In genomic region chr1:111836111-111836510, GRCh38 we compare ENCODE assay signal across 33 cellular contexts.
"Had no signal": no experiment of that assay in that cellular context is flagged by ENCODE, and none has a peak within 500 bp of the region (broad histone marks: within the 10 kb centered on the region; RNA-seq: fewer than 3 reads in every experiment).

No MANE protein-coding gene starts in this region.

- H3K36me3 ChIP-seq: adrenal gland, ascending aorta, brain microvascular endothelial cell, breast epithelium, cardiac muscle cell had no signal

- H3K9me3 ChIP-seq: adrenal gland, ascending aorta, body of pancreas, breast epithelium had no signal

- DNase-seq: activated effector memory CD4-positive, alpha-beta T cell treated with anti-CD3 and anti-CD28 coated beads, Interleukin-2, amount 50 U/mL, for 16 hours; activated effector memory CD4-positive, alpha-beta T cell treated with Interleukin-2 at 50 U/mL for 16 hours; activated gamma-delta T cell; activated gamma-delta T cell treated with Interleukin-2 at 50 U/mL for 16 hours; activated naive CD4-positive, alpha-beta T cell; activated naive CD4-positive, alpha-beta T cell treated with anti-CD3 and anti-CD28 coated beads for 36 hours; activated naive CD4-positive, alpha-beta T cell treated with anti-CD3 and anti-CD28 coated beads, Interleukin-2, amount 10 ng/mL, durations not matched to agents 7 days and 5 days; activated naive CD4-positive, alpha-beta T cell treated with anti-CD3 and anti-CD28 coated beads, Interleukin-2, amount 50 U/mL, for 16 hours; activated naive CD4-positive, alpha-beta T cell treated with Interleukin-2 at 50 U/mL for 16 hours; activated naive CD8-positive, alpha-beta T cell treated with anti-CD3 and anti-CD28 coated beads for 36 hours; activated naive CD8-positive, alpha-beta T cell treated with anti-CD3 and anti-CD28 coated beads, Interleukin-2, amount 10 ng/mL, durations not matched to agents 7 days and 5 days; activated naive CD8-positive, alpha-beta T cell treated with anti-CD3 and anti-CD28 coated beads, Interleukin-2, amount 50 U/mL, for 24 hours; activated T-cell treated with anti-CD3 and anti-CD28 coated beads for 4 hours; activated T-cell treated with anti-CD3 and anti-CD28 coated beads, Interleukin-2, amount 50 U/mL, for 1 hour; activated T-cell treated with anti-CD3 and anti-CD28 coated beads, Interleukin-2, amount 50 U/mL, for 24 hours; activated T-cell treated with anti-CD3 and anti-CD28 coated beads, Interleukin-2, amount 50 U/mL, for 4 hours; activated T-cell treated with anti-CD3 and anti-CD28 coated beads, Interleukin-2, amount 50 U/mL, for 48 hours; activated T-cell treated with anti-CD3 and anti-CD28 coated beads, Interleukin-2, amount 50 U/mL, for 72 hours; adrenal gland; amniotic stem cell; amygdala; anterior cingulate cortex; aorta; body of pancreas; brain microvascular endothelial cell; caudate nucleus; central memory CD4-positive, alpha-beta T cell; cerebellar nuclear complex had no signal

- ATAC-seq: activated naive CD4-positive, alpha-beta T cell treated with anti-CD3 and anti-CD28 coated beads, Interleukin-2, amount 50 U/mL, for 72 hours; activated naive CD8-positive, alpha-beta T cell treated with anti-CD3 and anti-CD28 coated beads, Interleukin-2, amount 50 U/mL, for 24 hours; activated T-cell treated with anti-CD3 and anti-CD28 coated beads, Interleukin-2, amount 50 U/mL, for 4 hours; activated T-cell treated with anti-CD3 and anti-CD28 coated beads, Interleukin-2, amount 50 U/mL, for 72 hours; activated T-helper 17 cell treated with anti-CD3 and anti-CD28 coated beads, Interleukin-2, amount 50 U/mL, for 72 hours; body of pancreas had no signal

- H3K27me3 ChIP-seq: adrenal gland, ascending aorta, body of pancreas, brain microvascular endothelial cell, breast epithelium had no signal

- H3K4me3 ChIP-seq: adrenal gland, ascending aorta, body of pancreas, breast epithelium, cardiac muscle cell had no signal

- H3K4me1 ChIP-seq: adrenal gland, ascending aorta, body of pancreas, breast epithelium had no signal

- H3K27ac ChIP-seq: adrenal gland, ascending aorta, body of pancreas, brain microvascular endothelial cell, breast epithelium, cardiac muscle cell had no signal
